16 cellular contexts compared by ENCODE assay signal in the genomic region with DNA sequence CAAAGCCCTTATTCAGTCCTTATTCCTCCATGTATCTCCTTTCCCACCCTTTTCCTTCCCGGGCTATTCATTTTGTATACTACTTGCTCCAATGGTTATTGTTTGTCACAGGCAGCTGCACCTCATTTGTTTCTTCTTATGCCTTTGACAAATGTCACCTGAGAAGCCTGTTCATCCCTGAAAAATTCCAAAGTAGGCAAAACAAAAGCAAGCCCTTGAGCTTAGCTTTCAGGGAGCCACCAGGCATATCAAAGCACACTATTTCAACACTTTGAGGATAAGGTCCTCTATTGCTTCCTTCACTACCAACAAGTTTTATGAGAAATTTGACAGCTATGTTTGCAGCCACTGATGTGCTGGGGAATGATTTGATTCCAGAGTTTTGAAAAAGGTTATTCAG.
A peak's percentile ranks its signal among the peaks of the same experiment; 100 is the strongest.
DNase-seq lines count a peak whose midpoint lies in the region; ATAC-seq and TF ChIP-seq lines count a peak whose summit lies in the region.
"Had no signal": no experiment of that assay in that cellular context is flagged by ENCODE, and none has a peak within 500 bp of the region (broad histone marks: within the 10 kb centered on the region; RNA-seq: fewer than 3 reads in every experiment).

No MANE protein-coding gene starts in this region.

- ATAC-seq in GM18868 (IDR thresholded peaks at IDR 0.05; ENCODE audit: unreplicated experiment), result no peak
- no peak for ATAC-seq in stimulated activated memory B cell treated with anti-CD40 and anti-IgM and Interleukin-4, amounts not matched to agents 10 μg/mL and 1 μg/mL and 100 μg/mL, for 72 hours
- ATAC-seq: CD8-positive, alpha-beta T cell; K562 had no signal

- no peak overlapping the region for H3K27ac Mint-ChIP-seq in stimulated activated memory B cell treated with anti-CD40 and anti-IgM and Interleukin-4, amounts not matched to agents 10 μg/mL and 1 μg/mL and 100 μg/mL, for 72 hours
- H3K27ac Mint-ChIP-seq: CD8-positive, alpha-beta T cell had no signal

- H3K9me3 Mint-ChIP-seq in stimulated activated memory B cell treated with anti-CD40 and anti-IgM and Interleukin-4, amounts not matched to agents 10 μg/mL and 1 μg/mL and 100 μg/mL, for 72 hours, result peaks cover 6% of the 10 kb centered on the region

- DNase-seq in DMS53 treated with DMSO at 0.1 percent for 48 hours (lab: John Stamatoyannopoulos, UW; ENCODE audit: unreplicated experiment) (peak; percentile 28), NCI-H187 (lab: John Stamatoyannopoulos, UW) (peak; percentile 2 to 21), NCI-H510A (lab: John Stamatoyannopoulos, UW) (peak; percentile 12), left kidney (ENCODE audit: low read depth, low spot score) (peak; percentile 65), GM20000 (ENCODE audit: low spot score) (no peak)
- DNase-seq: CD8-positive, alpha-beta T cell; DMS79; GM23248; MV-4-11; NCI-H2029; NCI-H526 treated with DMSO at 0.1 percent for 48 hours; Peyer's patch; T-helper 2 cell had no signal

- H3K4me3 Mint-ChIP-seq in stimulated activated memory B cell treated with anti-CD40 and anti-IgM and Interleukin-4, amounts not matched to agents 10 μg/mL and 1 μg/mL and 100 μg/mL, for 72 hours, result no peak overlapping the region
- H3K4me3 Mint-ChIP-seq: CD8-positive, alpha-beta T cell had no signal

- H3K4me1 Mint-ChIP-seq in stimulated activated memory B cell treated with anti-CD40 and anti-IgM and Interleukin-4, amounts not matched to agents 10 μg/mL and 1 μg/mL and 100 μg/mL, for 72 hours, result no peaks in the 10 kb centered on the region

- no peaks in the 10 kb centered on the region for H3K27me3 Mint-ChIP-seq in stimulated activated memory B cell treated with anti-CD40 and anti-IgM and Interleukin-4, amounts not matched to agents 10 μg/mL and 1 μg/mL and 100 μg/mL, for 72 hours

- no peaks in the 10 kb centered on the region for H3K36me3 Mint-ChIP-seq in stimulated activated memory B cell treated with anti-CD40 and anti-IgM and Interleukin-4, amounts not matched to agents 10 μg/mL and 1 μg/mL and 100 μg/mL, for 72 hours
- H3K36me3 Mint-ChIP-seq: CD8-positive, alpha-beta T cell had no signal

- no peak for TF ChIP-seq CTCF in GM20000 (IDR thresholded peaks at IDR 0.05; ENCODE audit: extremely low read depth, missing control alignments)
